In genomic region chr12:40587970-40588369, GRCh38 we compare ENCODE assay signal across 40 cellular contexts.
"Had no signal": no experiment of that assay in that cellular context is flagged by ENCODE, and none has a peak within 500 bp of the region (broad histone marks: within the 10 kb centered on the region; RNA-seq: fewer than 3 reads in every experiment).

No MANE protein-coding gene starts in this region.

- H3K4me3 ChIP-seq: adrenal gland, body of pancreas, breast epithelium, cardiac muscle cell had no signal

- H3K27ac Mint-ChIP-seq: activated B cell treated with CpG ODN at 0.5 μM for 24 hours; activated CD4-positive, alpha-beta memory T cell treated with anti-CD3 and anti-CD28 coated beads for 36 hours; activated CD4-positive, alpha-beta T cell treated with anti-CD3 and anti-CD28 coated beads, Interleukin-2, amount 10 ng/mL, durations not matched to agents 24 days and 14 days; activated CD8-positive, alpha-beta T cell treated with anti-CD3 and anti-CD28 coated beads for 36 hours; activated naive CD4-positive, alpha-beta T cell treated with anti-CD3 and anti-CD28 coated beads for 36 hours; activated naive CD4-positive, alpha-beta T cell treated with anti-CD3 and anti-CD28 coated beads, Interleukin-2, amount 50 U/mL, for 72 hours; activated naive CD8-positive, alpha-beta T cell treated with anti-CD3 and anti-CD28 coated beads for 36 hours; activated T-cell treated with anti-CD3 and anti-CD28 coated beads, Interleukin-2, amount 50 U/mL, for 72 hours; activated T-helper 1 cell treated with anti-CD3 and anti-CD28 coated beads, Interleukin-12 subunit alpha, Interleukin-12 subunit beta, Interleukin-2, Interleukin-4 antibody, amounts not matched to agents 30 ng/mL and 10 ng/mL and 1 ng/mL, durations not matched to agents 14 hours and 24 hours and 36 hours; activated T-helper 17 cell treated with anti-CD3 and anti-CD28 coated beads, Interleukin-2, amount 50 U/mL, for 72 hours; T-helper 1 cell treated with Interleukin-12 subunit alpha and Interleukin-12 subunit beta and Interleukin-4 antibody, amounts not matched to agents 30 μg/mL and 1 μg/mL, for 36 hours; T-helper 2 cell treated with Interferon-gamma antibody and Interleukin-4, amounts not matched to agents 5 μg/mL and 100 μg/mL, for 36 hours had no signal

- H3K4me1 ChIP-seq: adrenal gland, body of pancreas, breast epithelium had no signal

- H3K27me3 Mint-ChIP-seq: activated B cell treated with CpG ODN at 0.5 μM for 24 hours; activated CD4-positive, alpha-beta memory T cell treated with anti-CD3 and anti-CD28 coated beads for 36 hours; activated CD4-positive, alpha-beta T cell treated with anti-CD3 and anti-CD28 coated beads, Interleukin-2, amount 10 ng/mL, durations not matched to agents 24 days and 14 days; activated CD8-positive, alpha-beta T cell treated with anti-CD3 and anti-CD28 coated beads for 36 hours; activated naive CD8-positive, alpha-beta T cell treated with anti-CD3 and anti-CD28 coated beads for 36 hours; activated T-helper 17 cell treated with anti-CD3 and anti-CD28 coated beads, Interleukin-2, amount 50 U/mL, for 72 hours; central memory CD8-positive, alpha-beta T cell had no signal

- DNase-seq: activated B cell treated with CpG ODN at 0.5 μM for 24 hours; activated CD4-positive, alpha-beta memory T cell treated with anti-CD3 and anti-CD28 coated beads for 36 hours; activated CD4-positive, alpha-beta T cell treated with anti-CD3 and anti-CD28 coated beads for 4 hours; activated CD4-positive, alpha-beta T cell treated with anti-CD3 and anti-CD28 coated beads, Interleukin-2, amount 10 ng/mL, durations not matched to agents 24 days and 14 days; activated CD4-positive, alpha-beta T cell treated with anti-CD3 and anti-CD28 coated beads, Interleukin-2, amount 50 U/mL, for 1 hour; activated CD4-positive, alpha-beta T cell treated with anti-CD3 and anti-CD28 coated beads, Interleukin-2, amount 50 U/mL, for 4 hours; activated CD4-positive, CD25-positive, alpha-beta regulatory T cell treated with anti-CD3 and anti-CD28 coated beads, Interleukin-2, amount 50 U/mL, for 72 hours; activated CD8-positive, alpha-beta memory T cell treated with anti-CD3 and anti-CD28 coated beads, Interleukin-2, amount 50 U/mL, for 4 hours; activated CD8-positive, alpha-beta T cell treated with anti-CD3 and anti-CD28 coated beads for 36 hours; activated effector memory CD4-positive, alpha-beta T cell treated with anti-CD3 and anti-CD28 coated beads, Interleukin-2, amount 50 U/mL, for 16 hours; activated gamma-delta T cell treated with Interleukin-2 at 50 U/mL for 16 hours; activated naive CD4-positive, alpha-beta T cell; activated naive CD4-positive, alpha-beta T cell treated with anti-CD3 and anti-CD28 coated beads for 36 hours; activated naive CD4-positive, alpha-beta T cell treated with anti-CD3 and anti-CD28 coated beads, Interleukin-2, amount 50 U/mL, for 16 hours; activated naive CD8-positive, alpha-beta T cell treated with anti-CD3 and anti-CD28 coated beads for 36 hours; activated T-cell treated with anti-CD3 and anti-CD28 coated beads for 4 hours; activated T-cell treated with anti-CD3 and anti-CD28 coated beads, Interleukin-2, amount 50 U/mL, for 1 hour; activated T-cell treated with anti-CD3 and anti-CD28 coated beads, Interleukin-2, amount 50 U/mL, for 4 hours; activated T-cell treated with anti-CD3 and anti-CD28 coated beads, Interleukin-2, amount 50 U/mL, for 72 hours; adrenal gland; amniotic stem cell; aorta; body of pancreas; brain microvascular endothelial cell; caudate nucleus; cerebellar nuclear complex; T-helper 1 cell; T-helper 2 cell; T-helper 9 cell had no signal

- H3K36me3 ChIP-seq: adrenal gland, brain microvascular endothelial cell, breast epithelium, cardiac muscle cell had no signal

- H3K9me3 ChIP-seq: adrenal gland, body of pancreas had no signal

- H3K27ac ChIP-seq: adrenal gland, body of pancreas, brain microvascular endothelial cell, breast epithelium, cardiac muscle cell, VCaP had no signal

- H3K36me3 Mint-ChIP-seq: activated CD4-positive, alpha-beta memory T cell treated with anti-CD3 and anti-CD28 coated beads for 36 hours; activated naive CD8-positive, alpha-beta T cell treated with anti-CD3 and anti-CD28 coated beads for 36 hours had no signal

- H3K4me1 Mint-ChIP-seq: activated B cell treated with CpG ODN at 0.5 μM for 24 hours; activated CD4-positive, alpha-beta T cell treated with anti-CD3 and anti-CD28 coated beads, Interleukin-2, amount 10 ng/mL, durations not matched to agents 24 days and 14 days; activated naive CD8-positive, alpha-beta T cell treated with anti-CD3 and anti-CD28 coated beads for 36 hours; activated T-helper 17 cell treated with anti-CD3 and anti-CD28 coated beads, Interleukin-2, amount 50 U/mL, for 72 hours; central memory CD8-positive, alpha-beta T cell had no signal

- ATAC-seq: activated CD8-positive, alpha-beta T cell treated with anti-CD3 and anti-CD28 coated beads for 36 hours; activated naive CD4-positive, alpha-beta T cell treated with anti-CD3 and anti-CD28 coated beads, Interleukin-2, amount 50 U/mL, for 72 hours; activated T-cell treated with anti-CD3 and anti-CD28 coated beads, Interleukin-2, amount 50 U/mL, for 4 hours; activated T-cell treated with anti-CD3 and anti-CD28 coated beads, Interleukin-2, amount 50 U/mL, for 72 hours; activated T-helper 17 cell treated with anti-CD3 and anti-CD28 coated beads, Interleukin-2, amount 50 U/mL, for 72 hours; body of pancreas had no signal

- H3K4me3 Mint-ChIP-seq: activated B cell treated with CpG ODN at 0.5 μM for 24 hours; activated CD4-positive, alpha-beta memory T cell treated with anti-CD3 and anti-CD28 coated beads for 36 hours; activated CD4-positive, alpha-beta T cell treated with anti-CD3 and anti-CD28 coated beads, Interleukin-2, amount 10 ng/mL, durations not matched to agents 24 days and 14 days; activated CD8-positive, alpha-beta T cell treated with anti-CD3 and anti-CD28 coated beads for 36 hours; activated naive CD4-positive, alpha-beta T cell treated with anti-CD3 and anti-CD28 coated beads for 36 hours; activated naive CD8-positive, alpha-beta T cell treated with anti-CD3 and anti-CD28 coated beads for 36 hours; activated T-cell treated with anti-CD3 and anti-CD28 coated beads, Interleukin-2, amount 50 U/mL, for 4 hours; activated T-cell treated with anti-CD3 and anti-CD28 coated beads, Interleukin-2, amount 50 U/mL, for 72 hours; activated T-helper 1 cell treated with anti-CD3 and anti-CD28 coated beads, Interleukin-12 subunit alpha, Interleukin-12 subunit beta, Interleukin-2, Interleukin-4 antibody, amounts not matched to agents 30 ng/mL and 10 ng/mL and 1 ng/mL, durations not matched to agents 14 hours and 24 hours and 36 hours; activated T-helper 17 cell treated with anti-CD3 and anti-CD28 coated beads, Interleukin-2, amount 50 U/mL, for 72 hours; central memory CD8-positive, alpha-beta T cell; T-helper 1 cell treated with Interleukin-12 subunit alpha and Interleukin-12 subunit beta and Interleukin-4 antibody, amounts not matched to agents 30 μg/mL and 1 μg/mL, for 36 hours; T-helper 2 cell treated with Interferon-gamma antibody and Interleukin-4, amounts not matched to agents 5 μg/mL and 100 μg/mL, for 36 hours had no signal

- FAIRE-seq: astrocyte, TTC549 had no signal

- H3K27me3 ChIP-seq: adrenal gland, body of pancreas, brain microvascular endothelial cell, breast epithelium, cardiac muscle cell had no signal
